In genomic region chr13:31433756-31434155, GRCh38 we compare ENCODE assay signal across 23 cellular contexts.
"Had no signal": no experiment of that assay in that cellular context is flagged by ENCODE, and none has a peak within 500 bp of the region (broad histone marks: within the 10 kb centered on the region; RNA-seq: fewer than 3 reads in every experiment).

No MANE protein-coding gene starts in this region.

- DNase-seq: activated CD4-positive, CD25-positive, alpha-beta regulatory T cell treated with anti-CD3 and anti-CD28 coated beads, Interleukin-2, amount 50 U/mL, for 72 hours; activated gamma-delta T cell treated with Interleukin-2 at 50 U/mL for 16 hours; activated T-cell treated with anti-CD3 and anti-CD28 coated beads, Interleukin-2, amount 50 U/mL, for 1 hour; adrenal gland; brain microvascular endothelial cell; central memory CD4-positive, alpha-beta T cell; effector memory CD4-positive, alpha-beta T cell; immature natural killer cell; lower lobe of right lung; naive B cell; occipital lobe; stimulated activated CD4-positive, alpha-beta T cell treated with anti-CD3 and anti-CD28 coated beads, Interleukin-2, amount 100 ng/mL, for 48 hours; stimulated activated CD8-positive, alpha-beta memory T cell treated with anti-CD3 and anti-CD28 coated beads, Interleukin-4, amount 100 ng/mL, for 48 hours; stimulated activated naive B cell treated with anti-CD40 and anti-IgM and Interleukin-4, amounts not matched to agents 10 μg/mL and 1 μg/mL and 100 μg/mL, for 72 hours; T-cell; upper lobe of left lung; WERI-Rb-1 had no signal

- H3K4me1 ChIP-seq: adrenal gland, ascending aorta, lower lobe of right lung, upper lobe of left lung had no signal

- ATAC-seq: esophagus mucosa; left lobe of liver; lower lobe of right lung; stimulated activated naive B cell treated with anti-CD40 and anti-IgM and Interleukin-4, amounts not matched to agents 10 μg/mL and 1 μg/mL and 100 μg/mL, for 72 hours; T-cell had no signal

- H3K36me3 ChIP-seq: adrenal gland, ascending aorta, brain microvascular endothelial cell, lower lobe of right lung, thoracic aorta, upper lobe of left lung, WERI-Rb-1 had no signal

- H3K27me3 ChIP-seq: ascending aorta, brain microvascular endothelial cell, upper lobe of left lung had no signal

- H3K27ac ChIP-seq: adrenal gland, ascending aorta, brain microvascular endothelial cell, lower lobe of right lung, thoracic aorta, upper lobe of left lung, WERI-Rb-1 had no signal

- H3K36me3 Mint-ChIP-seq: activated naive CD4-positive, alpha-beta T cell treated with anti-CD3 and anti-CD28 coated beads, Interleukin-2, amount 50 U/mL, for 24 hours; immature natural killer cell; naive B cell; stimulated activated naive B cell treated with anti-CD40 and anti-IgM and Interleukin-4, amounts not matched to agents 10 μg/mL and 1 μg/mL and 100 μg/mL, for 72 hours; T-cell had no signal

- H3K9me3 Mint-ChIP-seq: activated naive CD4-positive, alpha-beta T cell treated with anti-CD3 and anti-CD28 coated beads, Interleukin-2, amount 50 U/mL, for 24 hours; immature natural killer cell; neural crest cell; stimulated activated naive B cell treated with anti-CD40 and anti-IgM and Interleukin-4, amounts not matched to agents 10 μg/mL and 1 μg/mL and 100 μg/mL, for 72 hours; T-cell had no signal

- H3K27ac Mint-ChIP-seq: activated naive CD4-positive, alpha-beta T cell treated with anti-CD3 and anti-CD28 coated beads, Interleukin-2, amount 50 U/mL, for 24 hours; naive B cell; stimulated activated naive B cell treated with anti-CD40 and anti-IgM and Interleukin-4, amounts not matched to agents 10 μg/mL and 1 μg/mL and 100 μg/mL, for 72 hours; T-cell had no signal

- H3K4me3 Mint-ChIP-seq: activated naive CD4-positive, alpha-beta T cell treated with anti-CD3 and anti-CD28 coated beads, Interleukin-2, amount 50 U/mL, for 24 hours; immature natural killer cell; naive B cell; neural crest cell; stimulated activated naive B cell treated with anti-CD40 and anti-IgM and Interleukin-4, amounts not matched to agents 10 μg/mL and 1 μg/mL and 100 μg/mL, for 72 hours; T-cell had no signal

- H3K9me3 ChIP-seq: adrenal gland, ascending aorta, lower lobe of right lung, thoracic aorta, upper lobe of left lung had no signal

- H3K4me1 Mint-ChIP-seq: activated naive CD4-positive, alpha-beta T cell treated with anti-CD3 and anti-CD28 coated beads, Interleukin-2, amount 50 U/mL, for 24 hours; naive B cell; stimulated activated naive B cell treated with anti-CD40 and anti-IgM and Interleukin-4, amounts not matched to agents 10 μg/mL and 1 μg/mL and 100 μg/mL, for 72 hours; T-cell had no signal

- H3K4me3 ChIP-seq: adrenal gland, ascending aorta, lower lobe of right lung, thoracic aorta, upper lobe of left lung had no signal
